17 cellular contexts compared by ENCODE assay signal in genomic region chr13:43129021-43129420, GRCh38.
"Had no signal": no experiment of that assay in that cellular context is flagged by ENCODE, and none has a peak within 500 bp of the region (broad histone marks: within the 10 kb centered on the region; RNA-seq: fewer than 3 reads in every experiment).

No MANE protein-coding gene starts in this region.

- H3K9me3 ChIP-seq: psoas muscle, right lobe of liver had no signal

- H3K36me3 ChIP-seq: brain microvascular endothelial cell, right lobe of liver had no signal

- H3K9me3 Mint-ChIP-seq: activated T-cell treated with anti-CD3 and anti-CD28 coated beads, Interleukin-2, amount 50 U/mL, for 4 hours; natural killer cell; type B pancreatic cell had no signal

- H3K4me3 Mint-ChIP-seq: activated CD8-positive, alpha-beta memory T cell treated with anti-CD3 and anti-CD28 coated beads, Interleukin-2, amount 10 ng/mL, durations not matched to agents 7 days and 5 days; activated naive CD8-positive, alpha-beta T cell; activated T-cell treated with anti-CD3 and anti-CD28 coated beads, Interleukin-2, amount 50 U/mL, for 4 hours; natural killer cell; type B pancreatic cell had no signal

- H3K27ac Mint-ChIP-seq: activated CD8-positive, alpha-beta memory T cell treated with anti-CD3 and anti-CD28 coated beads, Interleukin-2, amount 10 ng/mL, durations not matched to agents 7 days and 5 days; activated naive CD8-positive, alpha-beta T cell; natural killer cell; type B pancreatic cell had no signal

- DNase-seq: activated CD4-positive, alpha-beta T cell treated with anti-CD3 and anti-CD28 coated beads for 1 hour; activated CD4-positive, alpha-beta T cell treated with anti-CD3 and anti-CD28 coated beads, Interleukin-2, amount 50 U/mL, for 48 hours; activated CD8-positive, alpha-beta memory T cell treated with anti-CD3 and anti-CD28 coated beads, Interleukin-2, amount 10 ng/mL, durations not matched to agents 7 days and 5 days; activated effector memory CD4-positive, alpha-beta T cell treated with anti-CD3 and anti-CD28 coated beads, Interleukin-2, amount 50 U/mL, for 16 hours; activated T-cell treated with anti-CD3 and anti-CD28 coated beads, Interleukin-2, amount 50 U/mL, for 4 hours; amygdala; brain microvascular endothelial cell; natural killer cell; occipital lobe; right lobe of liver; stimulated activated CD4-positive, alpha-beta T cell treated with anti-CD3 and anti-CD28 coated beads, Interleukin-2, amount 100 ng/mL, for 24 hours; stimulated activated naive CD4-positive, alpha-beta T cell; substantia nigra had no signal

- H3K27me3 ChIP-seq: brain microvascular endothelial cell, right lobe of liver had no signal

- H3K4me1 ChIP-seq: psoas muscle, right lobe of liver had no signal

- H3K4me3 ChIP-seq: right lobe of liver had no signal

- H3K36me3 Mint-ChIP-seq: activated CD8-positive, alpha-beta memory T cell treated with anti-CD3 and anti-CD28 coated beads, Interleukin-2, amount 10 ng/mL, durations not matched to agents 7 days and 5 days; activated naive CD8-positive, alpha-beta T cell; natural killer cell; type B pancreatic cell had no signal

- H3K27ac ChIP-seq: brain microvascular endothelial cell, psoas muscle, right lobe of liver had no signal

- ATAC-seq: activated CD8-positive, alpha-beta memory T cell treated with anti-CD3 and anti-CD28 coated beads, Interleukin-2, amount 10 ng/mL, durations not matched to agents 7 days and 5 days; activated T-cell treated with anti-CD3 and anti-CD28 coated beads, Interleukin-2, amount 50 U/mL, for 4 hours; left colon; natural killer cell; psoas muscle; right lobe of liver had no signal
